ENCODE assay signal across 9 cellular contexts in the genomic region with DNA sequence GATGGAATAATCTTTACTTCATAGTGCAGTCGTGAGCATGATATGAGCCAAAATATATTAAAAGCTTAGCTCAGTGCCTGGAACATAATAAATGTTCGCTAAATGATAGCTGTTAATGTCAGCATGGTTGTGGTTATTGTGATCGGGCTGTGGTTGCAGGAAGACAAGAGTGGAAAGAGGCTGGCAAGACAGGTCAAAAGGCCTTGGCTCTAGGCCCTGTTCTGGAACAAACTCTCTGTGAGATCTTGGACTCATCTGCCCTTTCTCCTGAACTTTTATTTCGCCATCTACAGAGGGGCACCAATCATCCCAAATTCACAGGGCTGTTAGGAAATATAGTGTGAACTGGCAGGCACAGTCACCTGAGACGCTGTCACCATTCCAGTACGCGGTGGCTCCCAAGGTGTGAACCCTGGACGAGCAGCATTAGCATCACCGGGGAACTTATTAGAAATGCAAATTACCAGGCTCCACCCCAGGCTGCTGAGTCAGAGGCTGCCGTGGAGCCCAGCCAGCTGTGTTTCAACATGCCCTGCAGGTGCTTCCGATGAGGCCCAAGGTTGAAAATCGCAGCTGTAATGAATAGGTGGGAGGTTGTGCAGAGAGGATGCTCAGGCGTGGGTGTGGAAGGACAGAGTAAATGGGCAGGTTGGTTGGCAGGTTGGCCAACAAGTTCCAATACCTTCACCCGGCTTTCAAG. TPM values are rescaled to one million over a fixed set of nuclear protein-coding genes. Genes with fewer than 3 reads are reported as not detected.
DNase-seq lines count a peak whose midpoint lies in the region; ATAC-seq, FAIRE-seq and TF ChIP-seq lines count a peak whose summit lies in the region.
"Had no signal": no experiment of that assay in that cellular context is flagged by ENCODE, and none has a peak within 500 bp of the region (broad histone marks: within the 10 kb centered on the region; RNA-seq: fewer than 3 reads in every experiment).

No MANE protein-coding gene starts in this region.

- H3K9me3 Mint-ChIP-seq in central memory CD8-positive, alpha-beta T cell: no peaks in the 10 kb centered on the region

- no peak for TF ChIP-seq RAD21 in HepG2 (CRISPR knock-in tag; IDR thresholded peaks at IDR 0.05)

- H3K4me3 ChIP-seq in right lobe of liver: no peak overlapping the region
- H3K4me3 ChIP-seq in HepG2 (replicated peaks in 1 of 3; ENCODE audit: insufficient read depth in 1 of 3, low read depth in 2 of 3, low read length in 3 of 3): no peak overlapping the region
- H3K4me3 ChIP-seq in HUES48 (ENCODE audit: low read depth, low read length): no peak overlapping the region
- no peak overlapping the region for H3K4me3 ChIP-seq in right cardiac atrium (ENCODE audit: low read length)

- TF ChIP-seq POLR2A in right lobe of liver (IDR thresholded peaks at IDR 0.05) (no peak), HepG2 (IDR thresholded peaks at IDR 0.05; ENCODE audit: insufficient read depth in 1 of 2, low read depth in 2 of 2, low read length in 2 of 2) (no peak)

- H3K36me3 ChIP-seq in right lobe of liver (no peaks in the 10 kb centered on the region), HepG2 (replicated peaks in 1 of 2; ENCODE audit: control insufficient read depth in 1 of 2, insufficient read depth in 2 of 2, low read length in 2 of 2) (peaks cover 0 to 1% of the 10 kb centered on the region in 2 experiments; a peak in 1 of 5 replicates), HUES48 (ENCODE audit: control insufficient read depth, insufficient read depth, low read length) (no peaks in the 10 kb centered on the region)

- BruUV-seq in HepG2 (replicated peaks; lab: Mats Ljungman, UMichigan): no TSS peak

- no peak for FAIRE-seq in HepG2 (lab: Jason Lieb, UNC)

- POLR2A ChIA-PET in HepG2 (lab: Yijun Ruan, JAX): no interaction called here

- peaks cover 8% of the 10 kb centered on the region for H3K36me3 Mint-ChIP-seq in central memory CD8-positive, alpha-beta T cell (ENCODE audit: insufficient read depth)

- peaks cover 34% of the 10 kb centered on the region for H3K4me1 Mint-ChIP-seq in central memory CD8-positive, alpha-beta T cell

- ATAC-seq in right lobe of liver (peak in 3 of 4 donors; percentile 56 to 78 (median 65)), HepG2 (no peak), right cardiac atrium (no peak)
- ATAC-seq in central memory CD8-positive, alpha-beta T cell (replicated peaks; ENCODE audit: extremely low read depth, poor library complexity, severe bottlenecking): no peak

- CTCF ChIA-PET in HepG2 (lab: Yijun Ruan, JAX; ENCODE audit: low intra/inter-chr PET ratio, low total read pairs): no interaction called here

- no peak overlapping the region for H2AFZ ChIP-seq in HepG2 (ENCODE audit: low read length)

- no peaks in the 10 kb centered on the region for H3K4me1 ChIP-seq in right lobe of liver
- H3K4me1 ChIP-seq in HepG2 (ENCODE audit: insufficient read depth, low read length): no peaks in the 10 kb centered on the region
- H3K4me1 ChIP-seq in HUES48 (ENCODE audit: control insufficient read depth, insufficient read depth, low read length): peaks cover 8% of the 10 kb centered on the region; the same call in 1 of the 2 replicates
- no peaks in the 10 kb centered on the region for H3K4me1 ChIP-seq in right cardiac atrium (ENCODE audit: control insufficient read depth, insufficient read depth, low read length)

- intact Hi-C loops in right lobe of liver (cut with DNase I): no loop called here
- intact Hi-C loops in HepG2 (cut with micrococcal nuclease; ENCODE audit: unreplicated experiment): no loop called here
- intact Hi-C loops in right cardiac atrium (cut with DNase I): loop anchor here in 1 of 4 donors (10.0 kb wide), 1 partner anchor 411 kb away; no protein-coding TSS in a partner anchor

- DNase-seq in right lobe of liver (peak; percentile 52 to 62 (median 60)), HepG2 (ENCODE audit: low spot score) (no peak), T-helper 1 cell (no peak), right cardiac atrium (no peak), activated gamma-delta T cell (lab: John Stamatoyannopoulos, UW) (no peak)
- DNase-seq in central memory CD8-positive, alpha-beta T cell (ENCODE audit: low spot score in 2 of 2): no peak
- no peak for DNase-seq in central memory CD4-positive, alpha-beta T cell
- DNase-seq: midbrain had no signal

- no peak overlapping the region for H3K27ac ChIP-seq in right lobe of liver
- H3K27ac ChIP-seq in HepG2 (ENCODE audit: extremely low read length, insufficient read depth, low read length): no peak overlapping the region
- peak overlapping the region; percentile 23 for H3K27ac ChIP-seq in HUES48 (ENCODE audit: low read depth, low read length)
- no peak overlapping the region for H3K27ac ChIP-seq in right cardiac atrium (ENCODE audit: low read length)

- H3K27me3 ChIP-seq in right lobe of liver (no peaks in the 10 kb centered on the region), HepG2 (ENCODE audit: control insufficient read depth in 1 of 2, insufficient read depth in 2 of 2, low read length in 2 of 2) (no peaks in the 10 kb centered on the region), HUES48 (ENCODE audit: control insufficient read depth, insufficient read depth, low read length) (no peaks in the 10 kb centered on the region), right cardiac atrium (ENCODE audit: control insufficient read depth, insufficient read depth) (no peaks in the 10 kb centered on the region)

- H3K9me3 ChIP-seq in right lobe of liver (no peaks in the 10 kb centered on the region), HepG2 (ENCODE audit: low read length) (no peaks in the 10 kb centered on the region), HUES48 (ENCODE audit: control insufficient read depth, insufficient read depth, low read length) (no peaks in the 10 kb centered on the region), right cardiac atrium (ENCODE audit: control insufficient read depth, low read length) (no peaks in the 10 kb centered on the region)

- no peak overlapping the region for H3K4me3 Mint-ChIP-seq in central memory CD8-positive, alpha-beta T cell

- no peaks in the 10 kb centered on the region for H4K20me1 ChIP-seq in HepG2 (ENCODE audit: insufficient read depth, low read length)

- 71% methylated on average over 13 of the region's 14 CpGs for WGBS in right lobe of liver (ENCODE audit: insufficient coverage, low coverage, low lambda C conversion rate, missing lambda C conversion rate)
- 92% methylated on average over 14 of the region's 14 CpGs for WGBS in HepG2 (ENCODE audit: low lambda C conversion rate)
- whole genome bisulfite sequencing in right cardiac atrium: 77% methylated on average over 14 of the region's 14 CpGs

- H3K27ac Mint-ChIP-seq in central memory CD8-positive, alpha-beta T cell (ENCODE audit: low read depth): peak overlapping the region; percentile 19

- no peaks in the 10 kb centered on the region for H3K27me3 Mint-ChIP-seq in central memory CD8-positive, alpha-beta T cell

- no peaks in the 10 kb centered on the region for H3K79me2 ChIP-seq in HepG2 (ENCODE audit: insufficient read depth, low read length)

- H3K4me2 ChIP-seq in HepG2 (ENCODE audit: low read depth, low read length): no peak overlapping the region

- no peak for TF ChIP-seq CTCF in right lobe of liver (IDR thresholded peaks at IDR 0.05)
- TF ChIP-seq CTCF in HepG2 (CRISPR knock-in tag; IDR thresholded peaks at IDR 0.05): no peak

- H3K9ac ChIP-seq in HepG2 (ENCODE audit: insufficient read depth, low read depth, low read length): no peak overlapping the region
- no peak overlapping the region for H3K9ac ChIP-seq in HUES48 (ENCODE audit: low read depth, low read length)

- in situ Hi-C loops in HepG2 (cut with HindIII; ENCODE audit: extremely low pct_ligation_motif_present, low pct_unique_long_range_greater_than_20kb): loop anchor here (5.0 kb wide), 1 partner anchor 208 kb away; no protein-coding TSS in a partner anchor

- TF ChIP-seq EP300 in HepG2 (IDR thresholded peaks at IDR 0.05; ENCODE audit: low read depth in 2 of 2, low read length in 2 of 2) (no peak), HepG2 (CRISPR knock-in tag; IDR thresholded peaks at IDR 0.05; ENCODE audit: borderline replicate concordance) (no peak)

TF ChIP-seq in HepG2, 621 proteins besides CTCF, POLR2A, EP300 and RAD21 (continues in another document):
- TF ChIP-seq TEAD3 (CRISPR knock-in tag; optimal IDR thresholded peaks at IDR 0.05; ENCODE audit: borderline replicate concordance): no peak
- no peak for TF ChIP-seq NCOA1 (CRISPR knock-in tag; IDR thresholded peaks at IDR 0.05)

RNA-seq across cellular contexts. Expression of a gene that starts 50.2 kb away (rescaled TPM):
- total RNA-seq in right lobe of liver: 10 to 100 TPM in 5 of 6 experiments, 1 to 10 TPM in 1; 9.7 to 24.9 (median 20.1) TPM
- total RNA-seq in HepG2 (2016; rRNA removed; fragmentation: Illumina TruSeq; extraction: Trizol): 35.1 and 37.2 TPM in 2 replicates
- total RNA-seq in HepG2 (2016; cell fraction: cytosol; rRNA removed; fragmentation: Illumina TruSeq; extraction: Trizol; ENCODE audit: low read depth): 43.5 and 52.9 TPM in 2 replicates
- total RNA-seq in HepG2 (2016; cell fraction: insoluble cytoplasmic fraction; rRNA removed; fragmentation: Illumina TruSeq; extraction: Trizol): 29.8 and 32.1 TPM in 2 replicates
- 68.1 and 69.8 TPM in 2 replicates for total RNA-seq in HepG2 (2016; cell fraction: membrane; rRNA removed; fragmentation: Illumina TruSeq; extraction: Trizol)
- 18.6 and 21.2 TPM in 2 replicates for total RNA-seq in HepG2 (2016; cell fraction: nucleus; rRNA removed; fragmentation: Illumina TruSeq; extraction: Trizol)
- polyA plus RNA-seq in HepG2 (2011; rRNA removed): 22.7 and 27.9 TPM in 2 replicates
- polyA plus RNA-seq in HepG2 (2011; cell fraction: cytosol; rRNA removed): 13.3 and 17.8 TPM in 2 replicates
- polyA plus RNA-seq in HepG2 (2011; cell fraction: nucleus; rRNA removed): 11.4 and 19.9 TPM in 2 replicates
- polyA plus RNA-seq in HepG2 (2012): 25.2 and 38.3 TPM in 2 replicates
- polyA plus RNA-seq in HepG2 (2016; cell fraction: cytosol; fragmentation: Illumina TruSeq; extraction: Trizol; ENCODE audit: low read depth): 53.9 and 56.6 TPM in 2 replicates
- polyA plus RNA-seq in HepG2 (2016; cell fraction: insoluble cytoplasmic fraction; fragmentation: Illumina TruSeq; extraction: Trizol; ENCODE audit: low read depth): 37.5 and 38.4 TPM in 2 replicates
- 62.1 and 69.0 TPM in 2 replicates for polyA plus RNA-seq in HepG2 (2016; cell fraction: membrane; fragmentation: Illumina TruSeq; extraction: Trizol; ENCODE audit: low read depth)
- 35.7 and 47.1 TPM in 2 replicates for polyA plus RNA-seq in HepG2 (2016; cell fraction: nucleus; fragmentation: Illumina TruSeq; extraction: Trizol; ENCODE audit: insufficient read depth, low read depth)
- 6.8 and 18.8 TPM in 2 replicates for polyA minus RNA-seq in HepG2 (2011; rRNA and poly(A)+ RNA removed; ENCODE audit: low replicate concordance)
- polyA minus RNA-seq in HepG2 (2011; cell fraction: cytosol; rRNA and poly(A)+ RNA removed): 7.7 and 13.8 TPM in 2 replicates
- 8.1 and 9.5 TPM in 2 replicates for polyA minus RNA-seq in HepG2 (2011; cell fraction: nucleus; rRNA and poly(A)+ RNA removed)
- 10 to 100 TPM; 24.6 to 34.0 (median 30.8) TPM for total RNA-seq in right cardiac atrium
- 13.5 TPM for polyA plus RNA-seq in right cardiac atrium

Comparison
In these comparisons a context has a peak if more than half of its experiments do, and no peak if none do; other contexts are left out.
1. ATAC-seq: peak in right lobe of liver (3 of 4); none in HepG2 (single experiment), central memory CD8-positive, alpha-beta T cell (single experiment) and right cardiac atrium (0 of 2).
2. DNase-seq: peak in right lobe of liver (3 of 3); none in HepG2 (single experiment), central memory CD8-positive, alpha-beta T cell (0 of 2), central memory CD4-positive, alpha-beta T cell (single experiment), T-helper 1 cell (0 of 5), right cardiac atrium (0 of 3) and activated gamma-delta T cell (single experiment).